8 cellular contexts compared by ENCODE assay signal in genomic region chr3:143121240-143122088, GRCh38. TPM values are rescaled to one million over a fixed set of nuclear protein-coding genes. Genes with fewer than 3 reads are reported as not detected.
DNase-seq lines count a peak whose midpoint lies in the region; ATAC-seq and TF ChIP-seq lines count a peak whose summit lies in the region.

No MANE protein-coding gene starts in this region.

- peaks cover 25% of the 10 kb centered on the region; the same call in 1 of the 2 replicates for H3K4me1 ChIP-seq in BLaER1
- peaks cover 37% of the 10 kb centered on the region for H3K4me1 ChIP-seq in OCI-LY1 (ENCODE audit: insufficient read depth, low read length, severe bottlenecking)
- H3K4me1 ChIP-seq in heart left ventricle: peaks cover 0 to 43% (median 2%) of the 10 kb centered on the region in 12 donors
- H3K4me1 ChIP-seq in rectal smooth muscle tissue (ENCODE audit: control insufficient read depth, insufficient read depth, low read length): no peaks in the 10 kb centered on the region

- no peak for TF ChIP-seq POLR2A in heart left ventricle (IDR thresholded peaks at IDR 0.05)

- ATAC-seq in GM19455 (IDR thresholded peaks at IDR 0.05; ENCODE audit: unreplicated experiment): peak; percentile 15
- peak in 3 of 4 donors; percentile 22 to 29 (median 23) for ATAC-seq in heart left ventricle

- intact Hi-C loops in heart left ventricle (cut with DNase I): loop anchor here in 5 of 10 donors (10.0 kb wide), 3 partner anchors 183 to 553 kb away; no protein-coding TSS in a partner anchor

- no peak overlapping the region for H3K27ac ChIP-seq in BLaER1
- H3K27ac ChIP-seq in OCI-LY1 (ENCODE audit: low read depth, low read length, poor library complexity, severe bottlenecking): no peak overlapping the region
- H3K27ac ChIP-seq in heart left ventricle: peak overlapping the region in 2 of 12 donors; percentile 64 to 73
- H3K27ac ChIP-seq in rectal smooth muscle tissue (ENCODE audit: low read depth, low read length): no peak overlapping the region

- H3K9me2 ChIP-seq in OCI-LY1 (ENCODE audit: low read depth, low read length): no peaks in the 10 kb centered on the region

- DNase-seq in activated gamma-delta T cell treated with anti-CD3 and anti-CD28 coated beads, Interleukin-2, amount 50 U/mL, for 16 hours (ENCODE audit: low read depth): peak; percentile 73
- peak; percentile 52 to 77 (median 57) for DNase-seq in heart left ventricle
- no peak for DNase-seq in NCI-H510A treated with DMSO at 0.1 percent for 48 hours (lab: John Stamatoyannopoulos, UW)
- no peak for DNase-seq in hippocampal formation (lab: John Stamatoyannopoulos, UW)

- 61 to 78% (median 65%) methylated on average over 58 to 79 of the region's 79 CpGs for WGBS in heart left ventricle, 4 donors

- no peaks in the 10 kb centered on the region for H3K79me2 ChIP-seq in OCI-LY1 (ENCODE audit: insufficient read depth, low read length)

- no peak overlapping the region for H3K4me2 ChIP-seq in BLaER1
- H3K4me2 ChIP-seq in OCI-LY1 (ENCODE audit: low read length): no peak overlapping the region

- H3K36me3 ChIP-seq in BLaER1: no peaks in the 10 kb centered on the region
- no peaks in the 10 kb centered on the region for H3K36me3 ChIP-seq in OCI-LY1 (ENCODE audit: insufficient read depth, low read length)
- H3K36me3 ChIP-seq in heart left ventricle: peaks cover 0 to 6% (median 0%) of the 10 kb centered on the region in 9 donors
- no peaks in the 10 kb centered on the region for H3K36me3 ChIP-seq in rectal smooth muscle tissue (ENCODE audit: control insufficient read depth, insufficient read depth, low read length)

- peaks cover 34% of the 10 kb centered on the region for H3K27me3 ChIP-seq in BLaER1
- H3K27me3 ChIP-seq in OCI-LY1 (ENCODE audit: insufficient read depth, low read length): peaks cover 6% of the 10 kb centered on the region; the same call in 1 of the 2 replicates
- H3K27me3 ChIP-seq in heart left ventricle: peaks cover 0 to 33% (median 9%) of the 10 kb centered on the region in 9 donors
- peaks cover 11% of the 10 kb centered on the region for H3K27me3 ChIP-seq in rectal smooth muscle tissue (ENCODE audit: control insufficient read depth, insufficient read depth, low read length)

- H4K20me1 ChIP-seq in BLaER1 (no peaks in the 10 kb centered on the region), OCI-LY1 (ENCODE audit: insufficient read depth, low read length) (no peaks in the 10 kb centered on the region)

- H2AFZ ChIP-seq in OCI-LY1 (ENCODE audit: low read length): no peak overlapping the region

- TF ChIP-seq CTCF in OCI-LY1 (IDR thresholded peaks at IDR 0.05; ENCODE audit: low read length) (peak; percentile 28; the same call in 1 of the 2 replicates), heart left ventricle (IDR thresholded peaks at IDR 0.05) (peak in 11 of 12 donors; percentile 27 to 61 (median 44))

- H3K9me3 ChIP-seq in BLaER1 (peaks cover 17% of the 10 kb centered on the region), OCI-LY1 (ENCODE audit: low read length) (no peaks in the 10 kb centered on the region), heart left ventricle (no peaks in the 10 kb centered on the region)

- no peak overlapping the region for H3K9ac ChIP-seq in BLaER1
- no peak overlapping the region for H3K9ac ChIP-seq in OCI-LY1 (ENCODE audit: low read length)
- H3K9ac ChIP-seq in rectal smooth muscle tissue (ENCODE audit: low read length): no peak overlapping the region

- H3K4me3 ChIP-seq in BLaER1: 0 out of 2 replicates have a peak overlapping the region, but pooled peaks have one; percentile 78
- no peak overlapping the region for H3K4me3 ChIP-seq in OCI-LY1 (ENCODE audit: low read depth, low read length, poor library complexity, severe bottlenecking)
- peak overlapping the region; percentile 51 to 91 (median 72) for H3K4me3 ChIP-seq in heart left ventricle
- peak overlapping the region; percentile 76 for H3K4me3 ChIP-seq in rectal smooth muscle tissue (ENCODE audit: low read length)

- H3F3A ChIP-seq in OCI-LY1 (ENCODE audit: insufficient read depth, low read length): no peaks in the 10 kb centered on the region

RNA-seq across cellular contexts. Expression of gene CHST2, which starts 1.9 kb away (rescaled TPM):
- total RNA-seq in heart left ventricle: 1 to 10 TPM; 1.3 to 8.7 (median 2.4) TPM
- polyA plus RNA-seq in heart left ventricle: 1 to 10 TPM in 1 of 2 donors, under 1 TPM in 1; 0.84 to 2.8 TPM

Comparison
In these comparisons a context has a peak if more than half of its experiments do, and no peak if none do; other contexts are left out.
1. DNase-seq: peak in activated gamma-delta T cell treated with anti-CD3 and anti-CD28 coated beads, Interleukin-2, amount 50 U/mL, for 16 hours (single experiment) and heart left ventricle (5 of 5); none in NCI-H510A treated with DMSO at 0.1 percent for 48 hours (single experiment) and hippocampal formation (0 of 2).